8 cellular contexts compared by ENCODE assay signal in genomic region chr18:11512096-11513030, GRCh38.
DNase-seq lines count a peak whose midpoint lies in the region; ATAC-seq and TF ChIP-seq lines count a peak whose summit lies in the region.

No MANE protein-coding gene starts in this region.

- no peak overlapping the region for H3K56ac ChIP-seq in mesendoderm (ENCODE audit: low read length)

- H3K79me2 ChIP-seq in HCT116 (ENCODE audit: insufficient read depth, low read length) (no peaks in the 10 kb centered on the region), mesendoderm (ENCODE audit: control insufficient read depth, insufficient read depth, low read length) (no peaks in the 10 kb centered on the region)

- no peaks in the 10 kb centered on the region for H3K9me2 ChIP-seq in HCT116 (ENCODE audit: insufficient read depth)

- H3K4me2 ChIP-seq in HCT116 (ENCODE audit: low read length) (no peak overlapping the region), mesendoderm (ENCODE audit: low read length) (no peak overlapping the region)

- H4K20me1 ChIP-seq in HCT116 (ENCODE audit: insufficient read depth) = no peaks in the 10 kb centered on the region

- no peak overlapping the region for H3K4ac ChIP-seq in mesendoderm (ENCODE audit: low read depth, low read length)

- no peaks in the 10 kb centered on the region for H3K79me1 ChIP-seq in mesendoderm (ENCODE audit: low read length)

- H3K4me1 Mint-ChIP-seq in T-helper 17 cell (peaks cover 4% of the 10 kb centered on the region), immature natural killer cell (no peaks in the 10 kb centered on the region)

- H3K36me3 Mint-ChIP-seq in T-helper 17 cell (ENCODE audit: low read depth) (no peaks in the 10 kb centered on the region), immature natural killer cell (no peaks in the 10 kb centered on the region)

- H3K4me3 ChIP-seq in HCT116 (replicated peaks in 1 of 2; ENCODE audit: low read depth in 1 of 2, low read length in 2 of 2) = no peak overlapping the region
- H3K4me3 ChIP-seq in mesendoderm (ENCODE audit: low read length) = no peak overlapping the region

- RAD21 ChIA-PET in HCT116 (lab: Charles Lee; ENCODE audit: low non-redundant PET in 1 of 2, low total read pairs in 2 of 2, uncharacterized antibody in 2 of 2, unreplicated experiment in 2 of 2) = interaction anchor here (0.7 to 1.6 kb wide), 3 partner anchors 201 to 202 kb away, joined by 4 to 7 read pairs (median 4); no protein-coding TSS in a partner anchor

- peaks cover 0 to 5% (median 0%) of the 10 kb centered on the region in 6 donors for H3K9me3 Mint-ChIP-seq in immature natural killer cell

- H3K4me3 Mint-ChIP-seq in T-helper 17 cell (peak overlapping the region; percentile 47), immature natural killer cell (no peak overlapping the region)

- H2BK15ac ChIP-seq in mesendoderm (replicated peaks; ENCODE audit: low read depth) = no peak overlapping the region

- DNase-seq in ELR (ENCODE audit: low read depth) = peak; percentile 63
- DNase-seq in HCT116 (ENCODE audit: low read depth, low spot score) = no peak
- DNase-seq in T-helper 17 cell = no peak
- peak; percentile 19 for DNase-seq in mesendoderm
- DNase-seq in left colon = no peak
- DNase-seq in NCI-H526 treated with DMSO at 0.1 percent for 48 hours (lab: John Stamatoyannopoulos, UW) = no peak
- DNase-seq in immature natural killer cell = no peak
- no peak for DNase-seq in occipital lobe (lab: John Stamatoyannopoulos, UW)

- H3K23ac ChIP-seq in mesendoderm (ENCODE audit: low read length) = no peak overlapping the region

- H4K5ac ChIP-seq in mesendoderm (ENCODE audit: low read length) = no peak overlapping the region

- CTCF ChIA-PET in HCT116 (lab: Charles Lee) = interaction anchor here (0.8 to 2.4 kb wide), 6 partner anchors 12 to 661 kb away, joined by 3 to 47 read pairs (median 4); no protein-coding TSS in a partner anchor

- ATAC-seq in HCT116 = peak; percentile 79
- no peak for ATAC-seq in T-helper 17 cell
- ATAC-seq in left colon = no peak

- TF ChIP-seq POLR2A in HCT116 (IDR thresholded peaks at IDR 0.05; ENCODE audit: borderline replicate concordance, extremely low read depth, insufficient read depth, insufficient read length) = no peak

- no TSS peak for BruUV-seq in HCT116 (replicated peaks; lab: Mats Ljungman, UMichigan)

- H2AK5ac ChIP-seq in mesendoderm (ENCODE audit: low read length) = no peak overlapping the region

- WGBS in mesendoderm (ENCODE audit: extremely low coverage, insufficient coverage, low lambda C conversion rate) = no CpG with 5 or more reads among the region's 8 CpGs

- H3K27ac Mint-ChIP-seq in T-helper 17 cell (no peak overlapping the region), immature natural killer cell (no peak overlapping the region)

- H3K27me3 Mint-ChIP-seq in T-helper 17 cell = no peaks in the 10 kb centered on the region
- H3K27me3 Mint-ChIP-seq in immature natural killer cell (ENCODE audit: low read depth in 3 of 3) = no peaks in the 10 kb centered on the region

- intact Hi-C loops in HCT116 (cut with micrococcal nuclease) = loop anchor here (2.0 to 10.0 kb wide), 5 partner anchors 45 to 1538 kb away; no protein-coding TSS in a partner anchor
- intact Hi-C loops in left colon (cut with DNase I, micrococcal nuclease) = no loop called here

- H3K9me3 ChIP-seq in HCT116 (ENCODE audit: control insufficient read depth in 1 of 2, insufficient read depth in 1 of 2, low read depth in 1 of 2, low read length in 2 of 2) (no peaks in the 10 kb centered on the region), T-helper 17 cell (ENCODE audit: control insufficient read depth, low read length, poor library complexity, severe bottlenecking) (no peaks in the 10 kb centered on the region)

- no peak overlapping the region for H3K18ac ChIP-seq in mesendoderm (ENCODE audit: low read length)

- peak in 2 of 3 experiments; percentile 27 to 28; a peak in 2 of 6 replicates for TF ChIP-seq CTCF in HCT116 (IDR thresholded peaks at IDR 0.05 in 2 of 3, conservative IDR thresholded peaks at IDR 0.05 in 1 of 3; ENCODE audit: borderline replicate concordance in 1 of 3, insufficient read depth in 1 of 3, low read depth in 2 of 3, low read length in 2 of 3)

- H3K36me3 ChIP-seq in HCT116 (ENCODE audit: control insufficient read depth in 1 of 2, insufficient read depth in 2 of 2, low read length in 2 of 2) = no peaks in the 10 kb centered on the region
- no peaks in the 10 kb centered on the region for H3K36me3 ChIP-seq in mesendoderm (ENCODE audit: control insufficient read depth, insufficient read depth, low read length)

- no peak overlapping the region for H2BK5ac ChIP-seq in mesendoderm (ENCODE audit: low read length)

- H3K27me3 ChIP-seq in HCT116 (ENCODE audit: insufficient read depth, low read length) = peaks cover 29% of the 10 kb centered on the region; the same call in 1 of the 2 replicates
- H3K27me3 ChIP-seq in mesendoderm (ENCODE audit: insufficient read depth, low read length, poor library complexity) = no peaks in the 10 kb centered on the region

- POLR2A ChIA-PET in HCT116 (lab: Charles Lee) = no interaction called here

- TF ChIP-seq RAD21 in HCT116 (IDR thresholded peaks at IDR 0.05; ENCODE audit: low read depth) = peak; percentile 65

- H3K27ac ChIP-seq in HCT116 (ENCODE audit: low read depth, low read length) (no peak overlapping the region), mesendoderm (ENCODE audit: low read depth, low read length) (no peak overlapping the region)

- H2AFZ ChIP-seq in HCT116 (ENCODE audit: low read depth, low read length, poor library complexity, severe bottlenecking) = no peak overlapping the region

- no peak overlapping the region for H4K8ac ChIP-seq in mesendoderm (ENCODE audit: low read depth, low read length)

- H3K9ac ChIP-seq in HCT116 (ENCODE audit: low read length) (no peak overlapping the region), mesendoderm (ENCODE audit: low read length) (no peak overlapping the region)

- H3K4me1 ChIP-seq in HCT116 (ENCODE audit: control insufficient read depth in 1 of 2, insufficient read depth in 2 of 2, low read length in 2 of 2) (no peaks in the 10 kb centered on the region), mesendoderm (ENCODE audit: control insufficient read depth, low read depth, low read length) (no peaks in the 10 kb centered on the region)

- H2BK120ac ChIP-seq in mesendoderm (ENCODE audit: low read depth, low read length) = no peak overlapping the region

TF ChIP-seq in HCT116, 20 proteins besides CTCF, POLR2A, EP300 and RAD21 (continues in another document):
- TF ChIP-seq, protein P1, sequence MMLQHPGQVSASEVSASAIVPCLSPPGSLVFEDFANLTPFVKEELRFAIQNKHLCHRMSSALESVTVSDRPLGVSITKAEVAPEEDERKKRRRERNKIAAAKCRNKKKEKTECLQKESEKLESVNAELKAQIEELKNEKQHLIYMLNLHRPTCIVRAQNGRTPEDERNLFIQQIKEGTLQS (IDR thresholded peaks at IDR 0.05) = no peak
- TF ChIP-seq CEBPB (IDR thresholded peaks at IDR 0.05; ENCODE audit: low read depth) (no peak), SIN3A (IDR thresholded peaks at IDR 0.05; ENCODE audit: low read depth) (no peak), ELF1 (IDR thresholded peaks at IDR 0.05; ENCODE audit: borderline replicate concordance, low read depth) (no peak), FOSL1 (IDR thresholded peaks at IDR 0.05; ENCODE audit: low read depth) (no peak), EZH2phosphoT487 (IDR thresholded peaks at IDR 0.05; ENCODE audit: borderline replicate concordance) (no peak), SP1 (IDR thresholded peaks at IDR 0.05; ENCODE audit: low read depth) (no peak), SRF (IDR thresholded peaks at IDR 0.05; ENCODE audit: low read depth) (no peak), EGR1 (IDR thresholded peaks at IDR 0.05; ENCODE audit: low read depth) (no peak), TCF7L2 (IDR thresholded peaks at IDR 0.05; ENCODE audit: borderline replicate concordance, extremely low read depth, insufficient read depth, insufficient read length) (no peak), ZFX (IDR thresholded peaks at IDR 0.05) (no peak), YY1 (IDR thresholded peaks at IDR 0.05; ENCODE audit: extremely low read depth, insufficient replicate concordance, low read depth, low read length) (no peak), POLR2AphosphoS5 (IDR thresholded peaks at IDR 0.05; ENCODE audit: low read depth, low read length) (no peak), EZH2 (IDR thresholded peaks at IDR 0.05) (no peak), ZNF274 (IDR thresholded peaks at IDR 0.05; ENCODE audit: low read depth, low read length) (no peak)
- TF ChIP-seq, protein P2, sequence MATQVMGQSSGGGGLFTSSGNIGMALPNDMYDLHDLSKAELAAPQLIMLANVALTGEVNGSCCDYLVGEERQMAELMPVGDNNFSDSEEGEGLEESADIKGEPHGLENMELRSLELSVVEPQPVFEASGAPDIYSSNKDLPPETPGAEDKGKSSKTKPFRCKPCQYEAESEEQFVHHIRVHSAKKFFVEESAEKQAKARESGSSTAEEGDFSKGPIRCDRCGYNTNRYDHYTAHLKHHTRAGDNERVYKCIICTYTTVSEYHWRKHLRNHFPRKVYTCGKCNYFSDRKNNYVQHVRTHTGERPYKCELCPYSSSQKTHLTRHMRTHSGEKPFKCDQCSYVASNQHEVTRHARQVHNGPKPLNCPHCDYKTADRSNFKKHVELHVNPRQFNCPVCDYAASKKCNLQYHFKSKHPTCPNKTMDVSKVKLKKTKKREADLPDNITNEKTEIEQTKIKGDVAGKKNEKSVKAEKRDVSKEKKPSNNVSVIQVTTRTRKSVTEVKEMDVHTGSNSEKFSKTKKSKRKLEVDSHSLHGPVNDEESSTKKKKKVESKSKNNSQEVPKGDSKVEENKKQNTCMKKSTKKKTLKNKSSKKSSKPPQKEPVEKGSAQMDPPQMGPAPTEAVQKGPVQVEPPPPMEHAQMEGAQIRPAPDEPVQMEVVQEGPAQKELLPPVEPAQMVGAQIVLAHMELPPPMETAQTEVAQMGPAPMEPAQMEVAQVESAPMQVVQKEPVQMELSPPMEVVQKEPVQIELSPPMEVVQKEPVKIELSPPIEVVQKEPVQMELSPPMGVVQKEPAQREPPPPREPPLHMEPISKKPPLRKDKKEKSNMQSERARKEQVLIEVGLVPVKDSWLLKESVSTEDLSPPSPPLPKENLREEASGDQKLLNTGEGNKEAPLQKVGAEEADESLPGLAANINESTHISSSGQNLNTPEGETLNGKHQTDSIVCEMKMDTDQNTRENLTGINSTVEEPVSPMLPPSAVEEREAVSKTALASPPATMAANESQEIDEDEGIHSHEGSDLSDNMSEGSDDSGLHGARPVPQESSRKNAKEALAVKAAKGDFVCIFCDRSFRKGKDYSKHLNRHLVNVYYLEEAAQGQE (IDR thresholded peaks at IDR 0.05; ENCODE audit: low read depth) = no peak

Comparison
In these comparisons a context has a peak if more than half of its experiments do, and no peak if none do; other contexts are left out.
1. DNase-seq: peak in ELR (single experiment) and mesendoderm (single experiment); none in HCT116 (single experiment), T-helper 17 cell (0 of 3), left colon (0 of 2), NCI-H526 treated with DMSO at 0.1 percent for 48 hours (single experiment), immature natural killer cell (0 of 3) and occipital lobe (single experiment).